ENCODE assay signal across 1 cellular context in genomic region chr3:32502089-32502943, GRCh38.
A peak's percentile ranks its signal among the peaks of the same experiment; 100 is the strongest.
TF ChIP-seq lines count a peak whose summit lies in the region.

Gene CMTM6, minus strand, starts transcription at chr3:32502852. Its CDS starts 107 bp downstream, at chr3:32502745.

TF ChIP-seq in HCT116, 20 proteins besides CTCF, POLR2A, EP300 and RAD21 (continued from another document):
- TF ChIP-seq ZBTB33 (IDR thresholded peaks at IDR 0.05; ENCODE audit: extremely low read depth, insufficient replicate concordance, low read length) (no peak), EZH2 (IDR thresholded peaks at IDR 0.05) (no peak), EZH2phosphoT487 (IDR thresholded peaks at IDR 0.05; ENCODE audit: borderline replicate concordance) (no peak), YY1 (IDR thresholded peaks at IDR 0.05; ENCODE audit: extremely low read depth, insufficient replicate concordance, low read depth, low read length) (no peak), ZFX (IDR thresholded peaks at IDR 0.05) (peak; percentile 63), FOSL1 (IDR thresholded peaks at IDR 0.05; ENCODE audit: low read depth) (no peak), SP1 (IDR thresholded peaks at IDR 0.05; ENCODE audit: low read depth) (no peak), TCF7L2 (IDR thresholded peaks at IDR 0.05; ENCODE audit: borderline replicate concordance, extremely low read depth, insufficient read depth, insufficient read length) (no peak)
